ENCODE assay signal across 21 cellular contexts in the genomic region with DNA sequence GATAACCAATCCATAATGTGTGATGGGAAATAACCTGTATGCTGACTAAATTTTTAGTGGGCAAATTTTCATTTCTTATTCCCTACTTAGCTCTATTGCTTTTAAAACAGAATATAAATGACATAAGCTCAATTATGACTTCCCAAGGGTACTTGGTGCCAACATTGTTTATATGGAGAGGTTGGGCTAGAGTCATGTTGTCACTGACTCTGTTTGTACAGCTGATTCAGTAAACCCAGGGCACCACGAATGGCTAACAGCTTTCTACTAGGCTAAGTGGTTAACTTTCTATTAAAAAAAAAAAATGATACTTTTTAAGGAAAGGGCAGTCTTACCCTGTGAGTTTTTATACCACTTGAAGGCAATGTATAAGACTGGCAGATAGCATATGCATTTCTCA.
"Had no signal": no experiment of that assay in that cellular context is flagged by ENCODE, and none has a peak within 500 bp of the region (broad histone marks: within the 10 kb centered on the region; RNA-seq: fewer than 3 reads in every experiment).

No MANE protein-coding gene starts in this region.

- DNase-seq: activated CD4-positive, alpha-beta T cell treated with anti-CD3 and anti-CD28 coated beads, Interleukin-2, amount 10 ng/mL, durations not matched to agents 24 days and 14 days; activated CD8-positive, alpha-beta memory T cell treated with anti-CD3 and anti-CD28 coated beads, Interleukin-2, amount 10 ng/mL, durations not matched to agents 7 days and 5 days; activated CD8-positive, alpha-beta T cell treated with anti-CD3 and anti-CD28 coated beads for 36 hours; activated gamma-delta T cell; activated naive CD4-positive, alpha-beta T cell treated with anti-CD3 and anti-CD28 coated beads, Interleukin-2, amount 50 U/mL, for 16 hours; activated naive CD8-positive, alpha-beta T cell treated with anti-CD3 and anti-CD28 coated beads, Interleukin-2, amount 50 U/mL, for 24 hours; activated T-cell treated with anti-CD3 and anti-CD28 coated beads for 4 hours; cerebellar nuclear complex; esophagus squamous epithelium; head of caudate nucleus; hypothalamus; midbrain; natural killer cell; retina; sigmoid colon; stimulated activated CD4-positive, alpha-beta T cell treated with anti-CD3 and anti-CD28 coated beads, Interleukin-2, amount 100 ng/mL, for 48 hours; stimulated activated CD8-positive, alpha-beta memory T cell treated with anti-CD3 and anti-CD28 coated beads, Interleukin-4, amount 100 ng/mL, for 48 hours; stimulated activated naive B cell treated with anti-CD40 and anti-IgM and Interleukin-4, amounts not matched to agents 10 μg/mL and 1 μg/mL and 100 μg/mL, for 72 hours; transverse colon had no signal

- ATAC-seq: activated CD8-positive, alpha-beta memory T cell treated with anti-CD3 and anti-CD28 coated beads, Interleukin-2, amount 10 ng/mL, durations not matched to agents 7 days and 5 days; activated CD8-positive, alpha-beta T cell treated with anti-CD3 and anti-CD28 coated beads for 36 hours; activated naive CD8-positive, alpha-beta T cell treated with anti-CD3 and anti-CD28 coated beads, Interleukin-2, amount 50 U/mL, for 24 hours; gastroesophageal sphincter; natural killer cell; stimulated activated naive B cell treated with anti-CD40 and anti-IgM and Interleukin-4, amounts not matched to agents 10 μg/mL and 1 μg/mL and 100 μg/mL, for 72 hours had no signal

- H3K4me3 ChIP-seq: coronary artery, esophagus squamous epithelium, gastroesophageal sphincter, sigmoid colon, transverse colon had no signal
